In genomic region chr4:19187709-19188108, GRCh38 we compare ENCODE assay signal across 30 cellular contexts.
"Had no signal": no experiment of that assay in that cellular context is flagged by ENCODE, and none has a peak within 500 bp of the region (broad histone marks: within the 10 kb centered on the region; RNA-seq: fewer than 3 reads in every experiment).

No MANE protein-coding gene starts in this region.

- H3K36me3 Mint-ChIP-seq: activated naive CD4-positive, alpha-beta T cell treated with anti-CD3 and anti-CD28 coated beads, Interleukin-2, amount 50 U/mL, for 24 hours; naive thymus-derived CD4-positive, alpha-beta T cell; stimulated activated memory B cell treated with anti-CD40 and anti-IgM and Interleukin-4, amounts not matched to agents 10 μg/mL and 1 μg/mL and 100 μg/mL, for 72 hours; WTC11 had no signal

- H3K27me3 Mint-ChIP-seq: activated CD4-positive, alpha-beta T cell treated with anti-CD3 and anti-CD28 coated beads, Interleukin-2, amount 10 ng/mL, durations not matched to agents 7 days and 5 days; activated CD8-positive, alpha-beta T cell treated with anti-CD3 and anti-CD28 coated beads for 36 hours; activated naive CD4-positive, alpha-beta T cell treated with anti-CD3 and anti-CD28 coated beads, Interleukin-2, amount 50 U/mL, for 24 hours; activated naive CD8-positive, alpha-beta T cell treated with anti-CD3 and anti-CD28 coated beads, Interleukin-2, amount 50 U/mL, for 24 hours; activated T-helper 17 cell treated with anti-CD3 and anti-CD28 coated beads, Interleukin-2, amount 50 U/mL, for 72 hours; dendritic cell treated with granulocyte-macrophage colony-stimulating factor and Interleukin-4, amounts not matched to agents 40 ng/mL and 50 ng/mL, for 4 days; naive thymus-derived CD4-positive, alpha-beta T cell; stimulated activated memory B cell treated with anti-CD40 and anti-IgM and Interleukin-4, amounts not matched to agents 10 μg/mL and 1 μg/mL and 100 μg/mL, for 72 hours; stimulated activated naive CD8-positive, alpha-beta T cell treated with anti-CD3 and anti-CD28 coated beads, Interleukin-15, amount 100 ng/mL, for 72 hours had no signal

- H3K4me3 ChIP-seq: esophagus muscularis mucosa, heart right ventricle, left lung, lung, skin epidermis, upper lobe of left lung, vagina had no signal

- H3K9me3 ChIP-seq: esophagus muscularis mucosa, heart right ventricle, left lung, upper lobe of left lung, vagina had no signal

- ATAC-seq: activated CD8-positive, alpha-beta T cell treated with anti-CD3 and anti-CD28 coated beads for 36 hours; activated naive CD8-positive, alpha-beta T cell treated with anti-CD3 and anti-CD28 coated beads, Interleukin-2, amount 50 U/mL, for 24 hours; activated T-cell treated with anti-CD3 and anti-CD28 coated beads, Interleukin-2, amount 50 U/mL, for 4 hours; activated T-helper 17 cell treated with anti-CD3 and anti-CD28 coated beads, Interleukin-2, amount 50 U/mL, for 72 hours; heart right ventricle; left lung; naive thymus-derived CD4-positive, alpha-beta T cell; sciatic nerve; stimulated activated memory B cell treated with anti-CD40 and anti-IgM and Interleukin-4, amounts not matched to agents 10 μg/mL and 1 μg/mL and 100 μg/mL, for 72 hours; stimulated activated naive CD8-positive, alpha-beta T cell treated with anti-CD3 and anti-CD28 coated beads, Interleukin-15, amount 100 ng/mL, for 72 hours; WTC11 had no signal

- H3K36me3 ChIP-seq: esophagus muscularis mucosa, heart right ventricle, left lung, upper lobe of left lung, vagina had no signal

- H3K27me3 ChIP-seq: esophagus muscularis mucosa, heart right ventricle, left lung, upper lobe of left lung, vagina had no signal

- H3K4me1 Mint-ChIP-seq: activated CD4-positive, alpha-beta T cell treated with anti-CD3 and anti-CD28 coated beads, Interleukin-2, amount 10 ng/mL, durations not matched to agents 7 days and 5 days; activated naive CD4-positive, alpha-beta T cell treated with anti-CD3 and anti-CD28 coated beads, Interleukin-2, amount 50 U/mL, for 24 hours; activated naive CD8-positive, alpha-beta T cell treated with anti-CD3 and anti-CD28 coated beads, Interleukin-2, amount 50 U/mL, for 24 hours; activated T-helper 17 cell treated with anti-CD3 and anti-CD28 coated beads, Interleukin-2, amount 50 U/mL, for 72 hours; naive thymus-derived CD4-positive, alpha-beta T cell; stimulated activated memory B cell treated with anti-CD40 and anti-IgM and Interleukin-4, amounts not matched to agents 10 μg/mL and 1 μg/mL and 100 μg/mL, for 72 hours; stimulated activated naive CD8-positive, alpha-beta T cell treated with anti-CD3 and anti-CD28 coated beads, Interleukin-15, amount 100 ng/mL, for 72 hours had no signal

- DNase-seq: activated CD4-positive, alpha-beta T cell treated with anti-CD3 and anti-CD28 coated beads for 1 hour; activated CD4-positive, alpha-beta T cell treated with anti-CD3 and anti-CD28 coated beads, Interleukin-2, amount 10 ng/mL, durations not matched to agents 7 days and 5 days; activated CD8-positive, alpha-beta T cell treated with anti-CD3 and anti-CD28 coated beads for 36 hours; activated naive CD8-positive, alpha-beta T cell treated with anti-CD3 and anti-CD28 coated beads, Interleukin-2, amount 50 U/mL, for 24 hours; activated T-cell treated with anti-CD3 and anti-CD28 coated beads, Interleukin-2, amount 50 U/mL, for 4 hours; amygdala; caudate nucleus; foreskin melanocyte; heart right ventricle; kidney glomerular epithelial cell; left lung; naive thymus-derived CD4-positive, alpha-beta T cell; posterior cingulate gyrus; stimulated activated CD4-positive, alpha-beta T cell treated with anti-CD3 and anti-CD28 coated beads, Interleukin-4, amount 100 ng/mL, for 4 hours; stimulated activated CD8-positive, alpha-beta memory T cell treated with anti-CD3 and anti-CD28 coated beads, Interleukin-4, amount 100 ng/mL, for 48 hours; stimulated activated naive CD8-positive, alpha-beta T cell treated with anti-CD3 and anti-CD28 coated beads, Interleukin-15, amount 100 ng/mL, for 72 hours; substantia nigra; T-helper 2 cell; upper lobe of left lung had no signal

- H3K27ac ChIP-seq: esophagus muscularis mucosa, heart right ventricle, left lung, skin epidermis, upper lobe of left lung, vagina had no signal

- H3K4me1 ChIP-seq: esophagus muscularis mucosa, heart right ventricle, left lung, upper lobe of left lung, vagina had no signal

- H3K9me3 Mint-ChIP-seq: activated CD4-positive, alpha-beta T cell treated with anti-CD3 and anti-CD28 coated beads, Interleukin-2, amount 10 ng/mL, durations not matched to agents 7 days and 5 days; dendritic cell treated with granulocyte-macrophage colony-stimulating factor and Interleukin-4, amounts not matched to agents 40 ng/mL and 50 ng/mL, for 4 days; neural crest cell; stimulated activated memory B cell treated with anti-CD40 and anti-IgM and Interleukin-4, amounts not matched to agents 10 μg/mL and 1 μg/mL and 100 μg/mL, for 72 hours had no signal

- H3K4me3 Mint-ChIP-seq: activated CD4-positive, alpha-beta T cell treated with anti-CD3 and anti-CD28 coated beads, Interleukin-2, amount 10 ng/mL, durations not matched to agents 7 days and 5 days; activated CD8-positive, alpha-beta T cell treated with anti-CD3 and anti-CD28 coated beads for 36 hours; activated naive CD4-positive, alpha-beta T cell treated with anti-CD3 and anti-CD28 coated beads, Interleukin-2, amount 50 U/mL, for 24 hours; activated naive CD8-positive, alpha-beta T cell treated with anti-CD3 and anti-CD28 coated beads, Interleukin-2, amount 50 U/mL, for 24 hours; activated T-cell treated with anti-CD3 and anti-CD28 coated beads, Interleukin-2, amount 50 U/mL, for 4 hours; activated T-helper 17 cell treated with anti-CD3 and anti-CD28 coated beads, Interleukin-2, amount 50 U/mL, for 72 hours; dendritic cell treated with granulocyte-macrophage colony-stimulating factor and Interleukin-4, amounts not matched to agents 40 ng/mL and 50 ng/mL, for 4 days; naive thymus-derived CD4-positive, alpha-beta T cell; neural crest cell; stimulated activated memory B cell treated with anti-CD40 and anti-IgM and Interleukin-4, amounts not matched to agents 10 μg/mL and 1 μg/mL and 100 μg/mL, for 72 hours; stimulated activated naive CD8-positive, alpha-beta T cell treated with anti-CD3 and anti-CD28 coated beads, Interleukin-15, amount 100 ng/mL, for 72 hours; WTC11 had no signal

- H3K27ac Mint-ChIP-seq: activated CD4-positive, alpha-beta T cell treated with anti-CD3 and anti-CD28 coated beads, Interleukin-2, amount 10 ng/mL, durations not matched to agents 7 days and 5 days; activated CD8-positive, alpha-beta T cell treated with anti-CD3 and anti-CD28 coated beads for 36 hours; activated naive CD4-positive, alpha-beta T cell treated with anti-CD3 and anti-CD28 coated beads, Interleukin-2, amount 50 U/mL, for 24 hours; activated naive CD8-positive, alpha-beta T cell treated with anti-CD3 and anti-CD28 coated beads, Interleukin-2, amount 50 U/mL, for 24 hours; activated T-helper 17 cell treated with anti-CD3 and anti-CD28 coated beads, Interleukin-2, amount 50 U/mL, for 72 hours; dendritic cell treated with granulocyte-macrophage colony-stimulating factor and Interleukin-4, amounts not matched to agents 40 ng/mL and 50 ng/mL, for 4 days; naive thymus-derived CD4-positive, alpha-beta T cell; stimulated activated memory B cell treated with anti-CD40 and anti-IgM and Interleukin-4, amounts not matched to agents 10 μg/mL and 1 μg/mL and 100 μg/mL, for 72 hours; WTC11 had no signal
